8 cellular contexts compared by ENCODE assay signal in the genomic region with DNA sequence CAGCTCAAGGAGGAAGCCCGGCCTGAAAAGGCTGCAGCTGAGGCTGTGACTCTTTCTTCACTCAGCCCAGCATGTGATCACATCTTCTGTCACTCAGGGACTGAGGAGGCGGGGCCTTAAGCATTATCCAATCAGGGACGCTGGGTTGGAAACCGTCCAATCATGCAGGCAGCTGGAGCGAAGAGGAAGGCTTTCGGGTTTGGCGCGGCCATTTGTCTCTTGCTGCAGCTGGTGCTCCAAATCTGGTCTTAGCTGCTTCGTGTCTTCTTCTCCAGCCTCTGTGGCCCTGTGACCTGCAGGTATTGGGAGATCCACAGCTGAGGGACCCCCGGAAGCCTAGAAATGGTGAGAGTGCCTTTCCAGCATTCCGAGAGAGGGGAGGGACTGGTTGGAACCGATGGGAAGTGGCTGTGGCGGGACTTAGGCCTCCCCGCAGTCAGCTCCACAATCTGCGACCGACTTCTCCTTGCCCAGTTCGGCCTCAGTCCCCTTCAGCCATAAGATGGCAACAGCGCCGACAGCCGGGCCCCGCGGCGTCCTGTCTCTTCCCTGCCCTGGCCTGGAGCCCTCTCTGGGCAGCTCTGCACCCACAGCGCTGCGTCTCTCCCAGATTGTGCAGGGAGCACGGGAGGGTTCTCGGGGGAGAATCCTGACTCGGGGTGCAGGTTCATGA. TPM values are rescaled to one million over a fixed set of nuclear protein-coding genes. Genes with fewer than 3 reads are reported as not detected.
DNase-seq lines count a peak whose midpoint lies in the region; ATAC-seq, FAIRE-seq and TF ChIP-seq lines count a peak whose summit lies in the region.

ZNF90 (plus strand) TSS at position 210 of the 673 bp plus-strand sequence; CDS start at position 343, 133 bp downstream.

- peak; percentile 90 for ATAC-seq in GM23338

- DNase-seq in EL (peak; percentile 99), GM23338 (ENCODE audit: low spot score) (peak; percentile 100), NCI-H1436 treated with DMSO at 0.1 percent for 48 hours (lab: John Stamatoyannopoulos, UW) (peak; percentile 47), mesenteric fat pad (ENCODE audit: low spot score) (peak; percentile 94), WERI-Rb-1 (no peak)
- DNase-seq in activated CD8-positive, alpha-beta memory T cell treated with anti-CD3 and anti-CD28 coated beads for 4 hours (ENCODE audit: low read depth in 2 of 2), result peak; percentile 67 to 74
- DNase-seq in stimulated activated CD8-positive, alpha-beta memory T cell treated with anti-CD3 and anti-CD28 coated beads, Interleukin-12 subunit alpha, Interleukin-12 subunit beta, amount 100 ng/mL, for 1 hour (ENCODE audit: low read depth), result peak; percentile 73

- H3K4me3 Mint-ChIP-seq in GM23338, result peak within 1 kb of the TSS; percentile 99

- H3K4me2 ChIP-seq in GM23338, result peak within 1 kb of the TSS; percentile 95

- FAIRE-seq in endometrium (lab: Jason Lieb, UNC), result peak; percentile 94

- H3K36me3 ChIP-seq in GM23338 (ENCODE audit: insufficient read depth), result 0 out of 2 replicates have a peak, but pooled peaks cover 10% of the 10 kb centered on the region
- no peaks in the 10 kb centered on the region for H3K36me3 ChIP-seq in WERI-Rb-1

- peaks cover 31% of the 10 kb centered on the region for H3K4me1 ChIP-seq in GM23338 (ENCODE audit: insufficient read depth)

- peak in 1 of 2 experiments; percentile 17; a peak in 1 of 4 replicates for TF ChIP-seq CTCF in GM23338 (conservative IDR thresholded peaks at IDR 0.05; ENCODE audit: low read depth in 2 of 2)
- TF ChIP-seq CTCF in WERI-Rb-1 (IDR thresholded peaks at IDR 0.05; ENCODE audit: low read depth, low read length), result no peak

- peaks cover 11% of the 10 kb centered on the region for H4K20me1 ChIP-seq in GM23338 (replicated peaks; ENCODE audit: insufficient read depth)

- peaks cover 8% of the 10 kb centered on the region; the same call in 1 of the 2 replicates for H3K9me2 ChIP-seq in GM23338 (ENCODE audit: insufficient read depth)

- H3K9me3 Mint-ChIP-seq in GM23338, result no peaks in the 10 kb centered on the region

- H2AFZ ChIP-seq in GM23338, result no peak within 1 kb of the TSS

- H3K36me3 Mint-ChIP-seq in GM23338 (ENCODE audit: low read depth), result peaks cover 36% of the 10 kb centered on the region

- H3K4me1 Mint-ChIP-seq in GM23338, result peaks cover 39% of the 10 kb centered on the region

- H3K27ac ChIP-seq in GM23338 (ENCODE audit: low read depth), result peak within 1 kb of the TSS; percentile 89
- no peak within 1 kb of the TSS for H3K27ac ChIP-seq in WERI-Rb-1

- H3F3A ChIP-seq in GM23338 (replicated peaks; ENCODE audit: low read depth), result no peaks in the 10 kb centered on the region; the same call in 1 of the 2 replicates

- peaks cover 51% of the 10 kb centered on the region for H3K79me2 ChIP-seq in GM23338 (replicated peaks; ENCODE audit: insufficient read depth)

- peak within 1 kb of the TSS; percentile 99 for H3K27ac Mint-ChIP-seq in GM23338

- H3K4me3 ChIP-seq in GM23338 (peak within 1 kb of the TSS; percentile 92), WERI-Rb-1 (ENCODE audit: low read depth, low read length) (no peak within 1 kb of the TSS)

- H3K9me3 ChIP-seq in WERI-Rb-1 (ENCODE audit: severe bottlenecking), result no peaks in the 10 kb centered on the region

- H3K27me3 Mint-ChIP-seq in GM23338 (ENCODE audit: insufficient read depth, low read depth, poor library complexity), result peaks cover 19% of the 10 kb centered on the region

- H3K27me3 ChIP-seq in GM23338 (ENCODE audit: insufficient read depth) (no peaks in the 10 kb centered on the region), WERI-Rb-1 (ENCODE audit: insufficient read depth, low read depth, severe bottlenecking) (no peaks in the 10 kb centered on the region)

TF ChIP-seq in GM23338, 12 proteins besides CTCF, POLR2A, EP300 and RAD21:
- TF ChIP-seq EZH2phosphoT487 (IDR thresholded peaks at IDR 0.05; ENCODE audit: unreplicated experiment) (no peak), POLR2AphosphoS5 (IDR thresholded peaks at IDR 0.05; ENCODE audit: low read depth) (peak; percentile 85)
- TF ChIP-seq, protein P1, sequence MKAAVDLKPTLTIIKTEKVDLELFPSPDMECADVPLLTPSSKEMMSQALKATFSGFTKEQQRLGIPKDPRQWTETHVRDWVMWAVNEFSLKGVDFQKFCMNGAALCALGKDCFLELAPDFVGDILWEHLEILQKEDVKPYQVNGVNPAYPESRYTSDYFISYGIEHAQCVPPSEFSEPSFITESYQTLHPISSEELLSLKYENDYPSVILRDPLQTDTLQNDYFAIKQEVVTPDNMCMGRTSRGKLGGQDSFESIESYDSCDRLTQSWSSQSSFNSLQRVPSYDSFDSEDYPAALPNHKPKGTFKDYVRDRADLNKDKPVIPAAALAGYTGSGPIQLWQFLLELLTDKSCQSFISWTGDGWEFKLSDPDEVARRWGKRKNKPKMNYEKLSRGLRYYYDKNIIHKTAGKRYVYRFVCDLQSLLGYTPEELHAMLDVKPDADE (IDR thresholded peaks at IDR 0.05), result no peak

RNA-seq across cellular contexts. Expression of gene ZNF90, which starts in this region (rescaled TPM):
- total RNA-seq in GM23338 (2014; rRNA removed; shearing (Covaris generic)), result 101 and 122 TPM in 2 replicates
- polyA plus RNA-seq in GM23338 (2016; fragmentation: Nextera tagmentation; extraction: Ambion mirVana), result 99.0 and 102 TPM in 2 replicates
- 1.5 TPM for total RNA-seq in mesenteric fat pad

Comparison
In these comparisons a context has a peak if more than half of its experiments do, and no peak if none do; other contexts are left out.
1. RNA of gene ZNF90 (total RNA-seq): 101 to 122 TPM in GM23338; 1.5 TPM in mesenteric fat pad (single experiment); every median in the first group is over 10 times any median in the second.